18 cellular contexts compared by ENCODE assay signal in the genomic region with DNA sequence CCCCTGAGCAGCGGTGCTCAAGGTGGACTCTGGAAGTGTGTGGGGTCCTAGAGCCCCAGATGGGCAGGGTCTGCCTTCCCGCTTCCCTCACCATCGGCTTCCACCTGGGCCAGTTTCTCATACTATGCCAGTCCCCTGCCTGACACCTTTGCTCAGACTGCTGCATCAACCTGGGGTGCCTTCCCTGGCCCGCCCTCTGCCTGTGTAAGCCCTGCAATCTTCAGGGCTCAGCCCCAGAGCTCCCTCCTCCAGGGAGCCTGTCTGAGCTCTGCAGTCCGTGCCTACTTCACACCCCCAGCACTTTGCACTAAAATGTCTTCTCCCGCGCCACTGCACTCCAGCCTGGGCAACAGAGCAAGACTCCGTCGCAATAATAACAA. TPM values are rescaled to one million over a fixed set of nuclear protein-coding genes. Genes with fewer than 3 reads are reported as not detected.
A peak's percentile ranks its signal among the peaks of the same experiment; 100 is the strongest.
DNase-seq lines count a peak whose midpoint lies in the region; ATAC-seq and TF ChIP-seq lines count a peak whose summit lies in the region.
"Had no signal": no experiment of that assay in that cellular context is flagged by ENCODE, and none has a peak within 500 bp of the region (broad histone marks: within the 10 kb centered on the region; RNA-seq: fewer than 3 reads in every experiment).

No MANE protein-coding gene starts in this region.

- peaks cover 70% of the 10 kb centered on the region for H3K79me2 ChIP-seq in Karpas-422 (ENCODE audit: low read length)
- peaks cover 32% of the 10 kb centered on the region for H3K79me2 ChIP-seq in neural progenitor cell (ENCODE audit: low read depth)

- intact Hi-C loops in activated CD4-positive, alpha-beta T cell treated with anti-CD3 and anti-CD28 coated beads, Interleukin-2, amount 10 ng/mL, durations not matched to agents 24 days and 14 days (cut with micrococcal nuclease) = no loop called here
- intact Hi-C loops in left colon (cut with DNase I, micrococcal nuclease) = no loop called here

- H3K36me3 ChIP-seq in Karpas-422 (ENCODE audit: insufficient read depth, low read length) = peaks cover 26% of the 10 kb centered on the region
- H3K36me3 ChIP-seq in neural progenitor cell = no peaks in the 10 kb centered on the region

- H3K27me3 ChIP-seq in Karpas-422 (ENCODE audit: low read length) = no peaks in the 10 kb centered on the region
- H3K27me3 ChIP-seq in neural progenitor cell = no peaks in the 10 kb centered on the region
- H3K27me3 ChIP-seq: SJCRH30 had no signal

- H3K9me3 ChIP-seq in Karpas-422 (ENCODE audit: low read length) = no peaks in the 10 kb centered on the region
- no peaks in the 10 kb centered on the region for H3K9me3 ChIP-seq in neural progenitor cell (ENCODE audit: low read depth)
- H3K9me3 ChIP-seq: SJCRH30 had no signal

- peak overlapping the region; percentile 100 for H3K27ac ChIP-seq in Karpas-422 (ENCODE audit: low read length)
- H3K27ac ChIP-seq in neural progenitor cell = no peak overlapping the region
- H3K27ac ChIP-seq: SJCRH30 had no signal

- H3K4me2 ChIP-seq in Karpas-422 (ENCODE audit: low read depth, low read length, poor library complexity, severe bottlenecking) (peak overlapping the region; percentile 92), neural progenitor cell (no peak overlapping the region)

- peak overlapping the region; percentile 76 for H3K27ac Mint-ChIP-seq in activated CD4-positive, alpha-beta T cell treated with anti-CD3 and anti-CD28 coated beads, Interleukin-2, amount 10 ng/mL, durations not matched to agents 24 days and 14 days
- peak overlapping the region; percentile 87 for H3K27ac Mint-ChIP-seq in activated naive CD8-positive, alpha-beta T cell treated with anti-CD3 and anti-CD28 coated beads, Interleukin-2, amount 50 U/mL, for 24 hours
- H3K27ac Mint-ChIP-seq in neural progenitor cell = peak overlapping the region; percentile 63

- H3K4me1 ChIP-seq in Karpas-422 (ENCODE audit: low read length) (peaks cover 100% of the 10 kb centered on the region), neural progenitor cell (peaks cover 8% of the 10 kb centered on the region)

- no peaks in the 10 kb centered on the region for H3K27me3 Mint-ChIP-seq in activated CD4-positive, alpha-beta T cell treated with anti-CD3 and anti-CD28 coated beads, Interleukin-2, amount 10 ng/mL, durations not matched to agents 24 days and 14 days
- no peaks in the 10 kb centered on the region for H3K27me3 Mint-ChIP-seq in activated naive CD8-positive, alpha-beta T cell treated with anti-CD3 and anti-CD28 coated beads, Interleukin-2, amount 50 U/mL, for 24 hours
- peaks cover 2% of the 10 kb centered on the region for H3K27me3 Mint-ChIP-seq in neural progenitor cell (ENCODE audit: insufficient read depth, low read depth)

- DNase-seq in activated CD4-positive, alpha-beta T cell treated with anti-CD3 and anti-CD28 coated beads, Interleukin-2, amount 10 ng/mL, durations not matched to agents 24 days and 14 days = no peak
- no peak for DNase-seq in activated CD4-positive, alpha-beta T cell treated with anti-CD3 and anti-CD28 coated beads for 48 hours
- DNase-seq in Karpas-422 = no peak
- DNase-seq in activated naive CD8-positive, alpha-beta T cell treated with anti-CD3 and anti-CD28 coated beads, Interleukin-2, amount 50 U/mL, for 24 hours = no peak
- no peak for DNase-seq in neural progenitor cell (ENCODE audit: low spot score)
- DNase-seq in left colon = no peak
- DNase-seq in hepatic stellate cell (ENCODE audit: low spot score) = no peak
- DNase-seq in mucosa of gallbladder (ENCODE audit: low spot score) = no peak
- DNase-seq: cerebellar nuclear complex; mesenchymal stem cell; MM.1S; NCI-H187 treated with DMSO at 0.1 percent for 48 hours; NCI-H510A; nucleus accumbens; SJCRH30; stimulated activated CD4-positive, alpha-beta T cell treated with anti-CD3 and anti-CD28 coated beads, Interleukin-4, amount 100 ng/mL, for 24 hours; trophoblast cell had no signal

- no peak for ATAC-seq in activated naive CD8-positive, alpha-beta T cell treated with anti-CD3 and anti-CD28 coated beads, Interleukin-2, amount 50 U/mL, for 24 hours
- ATAC-seq in left colon = no peak

- no peaks in the 10 kb centered on the region for H3F3A ChIP-seq in neural progenitor cell (ENCODE audit: low read depth)

- H4K20me1 ChIP-seq in Karpas-422 (ENCODE audit: insufficient read depth, low read depth, low read length) (peaks cover 5% of the 10 kb centered on the region; the same call in 1 of the 2 replicates), neural progenitor cell (ENCODE audit: low read depth) (peaks cover 94% of the 10 kb centered on the region)

- no peak for TF ChIP-seq CTCF in neural progenitor cell (IDR thresholded peaks at IDR 0.05)

- peaks cover 68% of the 10 kb centered on the region for H3K4me1 Mint-ChIP-seq in activated CD4-positive, alpha-beta T cell treated with anti-CD3 and anti-CD28 coated beads, Interleukin-2, amount 10 ng/mL, durations not matched to agents 24 days and 14 days
- H3K4me1 Mint-ChIP-seq in activated naive CD8-positive, alpha-beta T cell treated with anti-CD3 and anti-CD28 coated beads, Interleukin-2, amount 50 U/mL, for 24 hours = peaks cover 96% of the 10 kb centered on the region
- peaks cover 24% of the 10 kb centered on the region for H3K4me1 Mint-ChIP-seq in neural progenitor cell

- H3K4me3 ChIP-seq in Karpas-422 (ENCODE audit: low read length) (no peak overlapping the region), neural progenitor cell (no peak overlapping the region)
- H3K4me3 ChIP-seq: SJCRH30 had no signal

- H3K9me3 Mint-ChIP-seq in activated CD4-positive, alpha-beta T cell treated with anti-CD3 and anti-CD28 coated beads, Interleukin-2, amount 10 ng/mL, durations not matched to agents 24 days and 14 days = no peaks in the 10 kb centered on the region
- no peaks in the 10 kb centered on the region for H3K9me3 Mint-ChIP-seq in activated naive CD8-positive, alpha-beta T cell treated with anti-CD3 and anti-CD28 coated beads, Interleukin-2, amount 50 U/mL, for 24 hours
- no peaks in the 10 kb centered on the region for H3K9me3 Mint-ChIP-seq in neural progenitor cell

- H3K4me3 Mint-ChIP-seq in activated CD4-positive, alpha-beta T cell treated with anti-CD3 and anti-CD28 coated beads, Interleukin-2, amount 10 ng/mL, durations not matched to agents 24 days and 14 days = peak overlapping the region; percentile 57
- peak overlapping the region; percentile 6 for H3K4me3 Mint-ChIP-seq in activated naive CD8-positive, alpha-beta T cell treated with anti-CD3 and anti-CD28 coated beads, Interleukin-2, amount 50 U/mL, for 24 hours
- no peak overlapping the region for H3K4me3 Mint-ChIP-seq in neural progenitor cell

- H3K9me2 ChIP-seq in Karpas-422 (replicated peaks; ENCODE audit: insufficient read depth, low read length) = no peaks in the 10 kb centered on the region

- H2AFZ ChIP-seq in Karpas-422 (ENCODE audit: low read length) = no peak overlapping the region
- no peak overlapping the region for H2AFZ ChIP-seq in neural progenitor cell (replicated peaks)

- peaks cover 39% of the 10 kb centered on the region for H3K36me3 Mint-ChIP-seq in activated CD4-positive, alpha-beta T cell treated with anti-CD3 and anti-CD28 coated beads, Interleukin-2, amount 10 ng/mL, durations not matched to agents 24 days and 14 days (ENCODE audit: low read depth)
- peaks cover 44% of the 10 kb centered on the region for H3K36me3 Mint-ChIP-seq in activated naive CD8-positive, alpha-beta T cell treated with anti-CD3 and anti-CD28 coated beads, Interleukin-2, amount 50 U/mL, for 24 hours (ENCODE audit: low read depth)
- peaks cover 2% of the 10 kb centered on the region for H3K36me3 Mint-ChIP-seq in neural progenitor cell

- H3K9ac ChIP-seq in Karpas-422 (ENCODE audit: low read length) (peak overlapping the region; percentile 95), neural progenitor cell (no peak overlapping the region)

RNA-seq across cellular contexts. Expression of a gene that starts 13.1 kb away (rescaled TPM):
- 332 and 340 TPM in 2 replicates for total RNA-seq in activated CD4-positive, alpha-beta T cell treated with anti-CD3 and anti-CD28 coated beads, Interleukin-2, amount 10 ng/mL, durations not matched to agents 24 days and 14 days
- 172 and 306 TPM in 2 replicates for total RNA-seq in Karpas-422 (2014; rRNA removed; shearing (Covaris generic); ENCODE audit: low replicate concordance)
- total RNA-seq in neural progenitor cell (ENCODE audit: low replicate concordance) (18.3 and 25.4 TPM in 2 replicates), left colon (10 to 100 TPM; 84.8 to 96.9 TPM), mucosa of gallbladder (74.2 TPM)

RNA-seq across cellular contexts. Expression of a gene that starts 17.7 kb away (rescaled TPM):
- total RNA-seq in activated CD4-positive, alpha-beta T cell treated with anti-CD3 and anti-CD28 coated beads, Interleukin-2, amount 10 ng/mL, durations not matched to agents 24 days and 14 days = 0.33 and 0.36 TPM in 2 replicates
- 3.3 and 4.3 TPM in 2 replicates for total RNA-seq in Karpas-422 (2014; rRNA removed; shearing (Covaris generic); ENCODE audit: low replicate concordance)
- total RNA-seq in neural progenitor cell (ENCODE audit: low replicate concordance) (not detected in 2 replicates), left colon (under 1 TPM in 1 of 2 donors, not detected in 1; 0.40 TPM), mucosa of gallbladder (not detected)
- total RNA-seq: SJCRH30 had no signal

RNA-seq across cellular contexts. Expression of a gene that starts 31.5 kb away (rescaled TPM):
- 0.09 TPM in 2 replicates for total RNA-seq in activated CD4-positive, alpha-beta T cell treated with anti-CD3 and anti-CD28 coated beads, Interleukin-2, amount 10 ng/mL, durations not matched to agents 24 days and 14 days
- 5.2 and 7.3 TPM in 2 replicates for total RNA-seq in Karpas-422 (2014; rRNA removed; shearing (Covaris generic); ENCODE audit: low replicate concordance)
- total RNA-seq in neural progenitor cell (ENCODE audit: low replicate concordance) (not detected in 2 replicates), left colon (under 1 TPM in 1 of 2 donors, not detected in 1; 0.15 TPM), mucosa of gallbladder (not detected)
- total RNA-seq: SJCRH30 had no signal

RNA-seq across cellular contexts. Expression of a gene that starts 46.3 kb away (rescaled TPM):
- total RNA-seq in activated CD4-positive, alpha-beta T cell treated with anti-CD3 and anti-CD28 coated beads, Interleukin-2, amount 10 ng/mL, durations not matched to agents 24 days and 14 days = not detected in 2 replicates
- total RNA-seq in Karpas-422 (2014; rRNA removed; shearing (Covaris generic); ENCODE audit: low replicate concordance) = not detected in 2 replicates
- total RNA-seq in neural progenitor cell (ENCODE audit: low replicate concordance) (not detected in 2 replicates), left colon (not detected), mucosa of gallbladder (0.14 TPM)
- total RNA-seq: HT1080, SJCRH30 had no signal

RNA-seq across cellular contexts. Expression of a gene that starts 48.0 kb away (rescaled TPM):
- 52.6 and 57.3 TPM in 2 replicates for total RNA-seq in activated CD4-positive, alpha-beta T cell treated with anti-CD3 and anti-CD28 coated beads, Interleukin-2, amount 10 ng/mL, durations not matched to agents 24 days and 14 days
- 87.3 and 89.6 TPM in 2 replicates for total RNA-seq in Karpas-422 (2014; rRNA removed; shearing (Covaris generic); ENCODE audit: low replicate concordance)
- 22.7 and 37.4 TPM in 2 replicates for total RNA-seq in neural progenitor cell (ENCODE audit: low replicate concordance)
- total RNA-seq in left colon = 10 to 100 TPM; 70.7 to 83.2 TPM
- 42.1 TPM for total RNA-seq in mucosa of gallbladder
